In the genomic region with DNA sequence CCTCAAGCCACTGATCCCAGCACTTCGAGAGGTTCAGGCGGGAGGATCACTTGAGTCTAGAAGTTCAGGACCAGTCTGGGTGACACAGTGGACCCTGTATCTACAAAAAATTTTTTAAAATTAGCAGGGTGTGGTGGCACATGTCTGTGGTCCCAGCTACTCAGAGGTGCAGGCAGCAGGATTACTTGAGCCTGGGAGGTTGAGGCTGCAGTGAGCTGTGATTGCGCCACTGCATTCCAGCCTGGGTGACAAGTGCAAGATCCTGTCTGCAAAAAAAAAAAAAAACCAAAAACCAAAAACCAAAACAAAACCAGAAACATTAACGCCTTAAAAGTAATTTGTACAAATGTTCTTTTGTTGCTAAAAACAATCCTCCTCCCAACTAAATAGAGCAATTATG, we compare ENCODE assay signal across 21 cellular contexts. TPM values are rescaled to one million over a fixed set of nuclear protein-coding genes. Genes with fewer than 3 reads are reported as not detected.
DNase-seq lines count a peak whose midpoint lies in the region; ATAC-seq and TF ChIP-seq lines count a peak whose summit lies in the region.
"Had no signal": no experiment of that assay in that cellular context is flagged by ENCODE, and none has a peak within 500 bp of the region (broad histone marks: within the 10 kb centered on the region; RNA-seq: fewer than 3 reads in every experiment).

No MANE protein-coding gene starts in this region.

- H3K4me1 Mint-ChIP-seq in MCF 10A (ENCODE audit: insufficient read depth, unreplicated experiment), result peaks cover 12% of the 10 kb centered on the region

- H3K27ac Mint-ChIP-seq in MCF 10A (ENCODE audit: low read depth, unreplicated experiment), result no peak overlapping the region
- H3K27ac Mint-ChIP-seq: activated naive CD4-positive, alpha-beta T cell treated with anti-CD3 and anti-CD28 coated beads, Interleukin-2, amount 50 U/mL, for 24 hours had no signal

- H3K4me3 ChIP-seq in breast epithelium (no peak overlapping the region), fibroblast of villous mesenchyme (ENCODE audit: low read depth, low read length) (no peak overlapping the region), upper lobe of right lung (no peak overlapping the region)
- H3K4me3 ChIP-seq: cardiac muscle cell, gastroesophageal sphincter, PC-9, psoas muscle had no signal

- DNase-seq in MCF 10A (ENCODE audit: unreplicated experiment) (peak; percentile 27), breast epithelium (ENCODE audit: low spot score in 2 of 2) (no peak), amniotic epithelial cell (ENCODE audit: low read depth) (peak; percentile 46), fibroblast of villous mesenchyme (ENCODE audit: low read depth) (peak; percentile 59), upper lobe of right lung (peak; percentile 76), activated gamma-delta T cell (lab: John Stamatoyannopoulos, UW) (no peak), NCI-H128 (lab: John Stamatoyannopoulos, UW; ENCODE audit: unreplicated experiment) (no peak)
- DNase-seq: activated CD4-positive, alpha-beta T cell treated with anti-CD3 and anti-CD28 coated beads, Interleukin-2, amount 50 U/mL, for 1 hour; activated T-cell treated with anti-CD3 and anti-CD28 coated beads for 4 hours; CD4-positive, alpha-beta memory T cell; DND-41; effector CD8-positive, alpha-beta T cell; NCI-H187; NCI-H510A; psoas muscle; stimulated activated naive CD8-positive, alpha-beta T cell treated with anti-CD3 and anti-CD28 coated beads, Interleukin-15, Interleukin-2, amounts not matched to agents 100 U/mL and 50 U/mL, for 24 hours had no signal

- POLR2A ChIA-PET in MCF 10A (lab: Yijun Ruan, JAX), result interaction anchor here (1.0 kb wide), 1 partner anchor 136 kb away, joined by 3 read pairs; no protein-coding TSS in a partner anchor

- H3K4me3 Mint-ChIP-seq in MCF 10A (ENCODE audit: unreplicated experiment), result no peak overlapping the region
- H3K4me3 Mint-ChIP-seq: activated naive CD4-positive, alpha-beta T cell treated with anti-CD3 and anti-CD28 coated beads, Interleukin-2, amount 50 U/mL, for 24 hours; CD4-positive, alpha-beta memory T cell had no signal

- peaks cover 7% of the 10 kb centered on the region for H3K9me3 Mint-ChIP-seq in MCF 10A (ENCODE audit: unreplicated experiment)

- H3K36me3 ChIP-seq in breast epithelium (no peaks in the 10 kb centered on the region), upper lobe of right lung (no peaks in the 10 kb centered on the region)
- H3K36me3 ChIP-seq: cardiac muscle cell, gastroesophageal sphincter had no signal

- H3K27ac ChIP-seq in breast epithelium (no peak overlapping the region), upper lobe of right lung (no peak overlapping the region)
- H3K27ac ChIP-seq: cardiac muscle cell, gastroesophageal sphincter, PC-9, psoas muscle had no signal

- TF ChIP-seq POLR2A in breast epithelium (IDR thresholded peaks at IDR 0.05), result no peak

- no peaks in the 10 kb centered on the region for H3K27me3 ChIP-seq in breast epithelium
- no peaks in the 10 kb centered on the region for H3K27me3 ChIP-seq in upper lobe of right lung
- H3K27me3 ChIP-seq: cardiac muscle cell, gastroesophageal sphincter had no signal

- ATAC-seq in upper lobe of right lung (peak; percentile 70), HG02759 (IDR thresholded peaks at IDR 0.05; ENCODE audit: unreplicated experiment) (no peak)
- ATAC-seq: gastroesophageal sphincter; psoas muscle; stimulated activated naive CD8-positive, alpha-beta T cell treated with anti-CD3 and anti-CD28 coated beads, Interleukin-15, Interleukin-2, amounts not matched to agents 100 U/mL and 50 U/mL, for 24 hours had no signal

- H3K4me1 ChIP-seq in breast epithelium, result no peaks in the 10 kb centered on the region
- H3K4me1 ChIP-seq in upper lobe of right lung, result peaks cover 20% of the 10 kb centered on the region
- H3K4me1 ChIP-seq: psoas muscle had no signal

- peaks cover 4% of the 10 kb centered on the region for H3K36me3 Mint-ChIP-seq in MCF 10A (ENCODE audit: insufficient read depth, unreplicated experiment)

- intact Hi-C loops in MCF 10A (cut with micrococcal nuclease), result no loop called here
- intact Hi-C loops in breast epithelium (cut with DNase I; ENCODE audit: low total_unique reads), result loop anchor here (2.0 kb wide), 1 partner anchor 28 kb away; no protein-coding TSS in a partner anchor
- intact Hi-C loops in upper lobe of right lung (cut with DNase I), result no loop called here

- TF ChIP-seq CTCF in MCF 10A (IDR thresholded peaks at IDR 0.05; ENCODE audit: unreplicated experiment) (no peak), breast epithelium (IDR thresholded peaks at IDR 0.05) (no peak), fibroblast of villous mesenchyme (IDR thresholded peaks at IDR 0.05; ENCODE audit: insufficient read depth, low read depth, low read length) (no peak), upper lobe of right lung (IDR thresholded peaks at IDR 0.05) (no peak)

- CTCF ChIA-PET in MCF 10A (lab: Yijun Ruan, JAX), result interaction anchor here (2.4 kb wide), 1 partner anchor 8 kb away, joined by 10 read pairs; no protein-coding TSS in a partner anchor

- no peaks in the 10 kb centered on the region for H3K27me3 Mint-ChIP-seq in MCF 10A (ENCODE audit: insufficient read depth, unreplicated experiment)
- H3K27me3 Mint-ChIP-seq: activated naive CD4-positive, alpha-beta T cell treated with anti-CD3 and anti-CD28 coated beads, Interleukin-2, amount 50 U/mL, for 24 hours; CD4-positive, alpha-beta memory T cell had no signal

- BruUV-seq in MCF 10A (replicated peaks; lab: Mats Ljungman, UMichigan), result no TSS peak

- no peaks in the 10 kb centered on the region for H3K9me3 ChIP-seq in breast epithelium
- no peaks in the 10 kb centered on the region for H3K9me3 ChIP-seq in upper lobe of right lung
- H3K9me3 ChIP-seq: gastroesophageal sphincter, psoas muscle had no signal

RNA-seq across cellular contexts. Expression of gene SLC12A8, which starts 27.9 kb away (rescaled TPM):
- total RNA-seq in MCF 10A (2022) (8.5 and 13.0 TPM in 2 replicates), breast epithelium (10 to 100 TPM in 1 of 3 donors, 1 to 10 TPM in 1, under 1 TPM in 1; 0.48 to 12.5 (median 9.8) TPM), fibroblast of villous mesenchyme (33.2 and 37.6 TPM in 2 replicates), upper lobe of right lung (11.8 TPM)
- total RNA-seq: CD4-positive, alpha-beta memory T cell had no signal

Comparison
In these comparisons a context has a peak if more than half of its experiments do, and no peak if none do; other contexts are left out.
1. DNase-seq: peak in MCF 10A (single experiment), amniotic epithelial cell (single experiment), fibroblast of villous mesenchyme (single experiment) and upper lobe of right lung (single experiment); none in breast epithelium (0 of 2), activated gamma-delta T cell (single experiment) and NCI-H128 (single experiment).